ENCODE assay signal across 1 cellular context in genomic region chr19:40420766-40421467, GRCh38.
TF ChIP-seq lines count a peak whose summit lies in the region.

No MANE protein-coding gene starts in this region.

TF ChIP-seq in HepG2, 621 proteins besides CTCF, POLR2A, EP300 and RAD21 (continued from another document and continues in another):
- 0 out of 2 replicates have a peak, but pooled peaks have one; percentile 52 for TF ChIP-seq SMAD3 (CRISPR knock-in tag; IDR thresholded peaks at IDR 0.05)
- TF ChIP-seq NR2F6 (IDR thresholded peaks at IDR 0.05), result peak; percentile 7; the same call in 1 of the 2 replicates
- TF ChIP-seq NR2F6 (CRISPR knock-in tag; IDR thresholded peaks at IDR 0.05), result peak; percentile 58; the same call in 1 of the 2 replicates
- peak; percentile 81 for TF ChIP-seq ZNF317 (CRISPR knock-in tag; IDR thresholded peaks at IDR 0.05)
- TF ChIP-seq FOXO4 (CRISPR knock-in tag; conservative IDR thresholded peaks at IDR 0.05), result 0 out of 2 replicates have a peak, but pooled peaks have one; percentile 28
- peak; percentile 86 for TF ChIP-seq TARDBP (CRISPR knock-in tag; IDR thresholded peaks at IDR 0.05)
- TF ChIP-seq ZNF263 (CRISPR knock-in tag; IDR thresholded peaks at IDR 0.05), result no peak; the same call in 1 of the 2 replicates
- TF ChIP-seq CEBPZ (IDR thresholded peaks at IDR 0.05; ENCODE audit: low read length), result no peak
- peak; percentile 31; the same call in 1 of the 2 replicates for TF ChIP-seq KDM3A (CRISPR knock-in tag; IDR thresholded peaks at IDR 0.05; ENCODE audit: low read depth)
- TF ChIP-seq SETDB1 (CRISPR knock-in tag; IDR thresholded peaks at IDR 0.05; ENCODE audit: borderline replicate concordance), result no peak
- 0 out of 2 replicates have a peak, but pooled peaks have one; percentile 47 for TF ChIP-seq MZF1 (CRISPR knock-in tag; IDR thresholded peaks at IDR 0.05; ENCODE audit: borderline replicate concordance)
- TF ChIP-seq ZNF550 (CRISPR knock-in tag; IDR thresholded peaks at IDR 0.05; ENCODE audit: borderline replicate concordance), result no peak
- TF ChIP-seq ZSCAN9 (CRISPR knock-in tag; IDR thresholded peaks at IDR 0.05; ENCODE audit: borderline replicate concordance), result no peak
- no peak for TF ChIP-seq ZBTB3 (CRISPR knock-in tag; IDR thresholded peaks at IDR 0.05; ENCODE audit: borderline replicate concordance, low read depth)
- TF ChIP-seq ZNF138 (CRISPR knock-in tag; IDR thresholded peaks at IDR 0.05; ENCODE audit: low read depth), result no peak
- no peak for TF ChIP-seq MXD4 (CRISPR knock-in tag; IDR thresholded peaks at IDR 0.05)
- TF ChIP-seq GABPA (IDR thresholded peaks at IDR 0.05; ENCODE audit: low read depth, low read length), result peak; percentile 39
- peak; percentile 58 for TF ChIP-seq GABPA (CRISPR knock-in tag; IDR thresholded peaks at IDR 0.05; ENCODE audit: low read depth)
- TF ChIP-seq KDM2A (CRISPR knock-in tag; IDR thresholded peaks at IDR 0.05; ENCODE audit: borderline replicate concordance, low read depth), result peak; percentile 89
- peak; percentile 89 for TF ChIP-seq ZNF788 (CRISPR knock-in tag; IDR thresholded peaks at IDR 0.05; ENCODE audit: borderline replicate concordance)
- peak; percentile 15; the same call in 1 of the 2 replicates for TF ChIP-seq AHR (CRISPR knock-in tag; IDR thresholded peaks at IDR 0.05)
- TF ChIP-seq RBFOX2 (IDR thresholded peaks at IDR 0.05; ENCODE audit: low read depth, low read length), result peak; percentile 98
- TF ChIP-seq ZNF772 (CRISPR knock-in tag; IDR thresholded peaks at IDR 0.05), result peak; percentile 91
- peak; percentile 64 for TF ChIP-seq ZNF784 (CRISPR knock-in tag; IDR thresholded peaks at IDR 0.05; ENCODE audit: borderline replicate concordance)
- no peak for TF ChIP-seq ZNF20 (CRISPR knock-in tag; IDR thresholded peaks at IDR 0.05)
- 0 out of 2 replicates have a peak, but pooled peaks have one; percentile 58 for TF ChIP-seq WIZ (CRISPR knock-in tag; IDR thresholded peaks at IDR 0.05)
- TF ChIP-seq ZBTB4 (CRISPR knock-in tag; IDR thresholded peaks at IDR 0.05; ENCODE audit: borderline replicate concordance), result no peak; the same call in 1 of the 2 replicates
- no peak for TF ChIP-seq ATM (IDR thresholded peaks at IDR 0.05; ENCODE audit: borderline replicate concordance)
- TF ChIP-seq IRX3 (CRISPR knock-in tag; IDR thresholded peaks at IDR 0.05; ENCODE audit: borderline replicate concordance, low read depth), result no peak; the same call in 1 of the 2 replicates
- TF ChIP-seq PRDM4 (CRISPR knock-in tag; IDR thresholded peaks at IDR 0.05; ENCODE audit: borderline replicate concordance), result 0 out of 2 replicates have a peak, but pooled peaks have one; percentile 12
- TF ChIP-seq CENPX (CRISPR knock-in tag; IDR thresholded peaks at IDR 0.05), result no peak
- no peak; the same call in 1 of the 2 replicates for TF ChIP-seq KDM5A (IDR thresholded peaks at IDR 0.05; ENCODE audit: borderline replicate concordance, low read length)
- TF ChIP-seq MED13 (CRISPR knock-in tag; IDR thresholded peaks at IDR 0.05), result no peak
- TF ChIP-seq ZBTB2 (CRISPR knock-in tag; IDR thresholded peaks at IDR 0.05; ENCODE audit: low read depth), result 0 out of 2 replicates have a peak, but pooled peaks have one; percentile 45
- TF ChIP-seq CREBL2 (CRISPR knock-in tag; IDR thresholded peaks at IDR 0.05; ENCODE audit: borderline replicate concordance), result peak; percentile 53; the same call in 1 of the 2 replicates
- TF ChIP-seq ATF3 (CRISPR knock-in tag; IDR thresholded peaks at IDR 0.05), result peak; percentile 45; the same call in 1 of the 2 replicates
- TF ChIP-seq ZNF407 (CRISPR knock-in tag; IDR thresholded peaks at IDR 0.05; ENCODE audit: not compliant biosample characterization), result no peak
